ENCODE assay signal across 18 cellular contexts in the genomic region with DNA sequence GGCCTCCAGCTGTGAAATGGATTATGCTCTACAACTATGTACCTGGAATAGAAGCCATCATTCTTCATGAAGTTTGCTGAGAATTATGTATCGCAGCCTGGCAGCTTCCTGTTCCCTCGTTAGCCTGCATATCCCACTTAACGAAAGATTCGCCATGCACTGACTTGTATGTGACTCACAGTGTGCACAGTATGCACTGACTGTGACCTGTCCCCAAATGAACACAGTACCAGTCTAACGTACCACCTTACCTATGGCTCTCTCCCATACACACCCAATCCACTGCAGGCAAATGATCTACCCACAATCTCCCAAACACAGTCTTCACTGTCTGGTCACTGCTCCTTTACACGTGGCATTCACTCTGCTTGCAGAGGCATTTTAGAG.
"Had no signal": no experiment of that assay in that cellular context is flagged by ENCODE, and none has a peak within 500 bp of the region (broad histone marks: within the 10 kb centered on the region; RNA-seq: fewer than 3 reads in every experiment).

No MANE protein-coding gene starts in this region.

- H3K36me3 ChIP-seq: ovary, suprapubic skin, thyroid gland had no signal

- H3K27ac ChIP-seq: coronary artery, ovary, suprapubic skin, thyroid gland had no signal

- H3K27me3 Mint-ChIP-seq: naive thymus-derived CD4-positive, alpha-beta T cell; progenitor cell of endocrine pancreas; type B pancreatic cell had no signal

- H2AFZ ChIP-seq: hepatocyte had no signal

- ATAC-seq: left cardiac atrium; naive thymus-derived CD4-positive, alpha-beta T cell; right cardiac atrium had no signal

- DNase-seq: effector CD4-positive, alpha-beta T cell; foreskin melanocyte; head of caudate nucleus; kidney; left cardiac atrium; naive thymus-derived CD4-positive, alpha-beta T cell; nucleus accumbens; ovary; right cardiac atrium; small intestine; stimulated activated CD4-positive, alpha-beta T cell treated with anti-CD3 and anti-CD28 coated beads, Interleukin-12 subunit alpha, Interleukin-12 subunit beta, amount 100 ng/mL, for 4 hours; stimulated activated naive CD4-positive, alpha-beta T cell treated with Interleukin-2 at 50 U/mL for 16 hours; thyroid gland had no signal

- H3K9me3 ChIP-seq: ovary, suprapubic skin, thyroid gland had no signal

- H3K27me3 ChIP-seq: hepatocyte, ovary, suprapubic skin, thyroid gland had no signal

- H3K4me2 ChIP-seq: hepatocyte had no signal

- H3K4me1 ChIP-seq: thyroid gland had no signal

- H3K36me3 Mint-ChIP-seq: type B pancreatic cell had no signal

- H3K4me3 ChIP-seq: coronary artery, hepatocyte, ovary, suprapubic skin, thyroid gland had no signal

- H3K27ac Mint-ChIP-seq: progenitor cell of endocrine pancreas, type B pancreatic cell had no signal

- H3K4me3 Mint-ChIP-seq: naive thymus-derived CD4-positive, alpha-beta T cell; type B pancreatic cell had no signal
